In genomic region chr5:171168177-171168576, GRCh38 we compare ENCODE assay signal across 24 cellular contexts.
"Had no signal": no experiment of that assay in that cellular context is flagged by ENCODE, and none has a peak within 500 bp of the region (broad histone marks: within the 10 kb centered on the region; RNA-seq: fewer than 3 reads in every experiment).

No MANE protein-coding gene starts in this region.

- H3K79me2 ChIP-seq: hepatocyte had no signal

- DNase-seq: activated CD4-positive, alpha-beta memory T cell treated with anti-CD3 and anti-CD28 coated beads for 36 hours; activated CD4-positive, alpha-beta T cell treated with anti-CD3 and anti-CD28 coated beads for 48 hours; activated CD4-positive, CD25-positive, alpha-beta regulatory T cell; activated effector memory CD4-positive, alpha-beta T cell treated with Interleukin-2 at 50 U/mL for 16 hours; activated naive CD4-positive, alpha-beta T cell treated with anti-CD3 and anti-CD28 coated beads for 36 hours; activated naive CD8-positive, alpha-beta T cell treated with anti-CD3 and anti-CD28 coated beads, Interleukin-2, amount 10 ng/mL, durations not matched to agents 7 days and 5 days; activated T-cell treated with anti-CD3 and anti-CD28 coated beads, Interleukin-2, amount 50 U/mL, for 72 hours; amygdala; cerebellar nuclear complex; cortex of kidney; erythroblast; foreskin fibroblast; immature natural killer cell; lower lobe of right lung; naive B cell; sigmoid colon; stimulated activated CD4-positive, alpha-beta T cell treated with anti-CD3 and anti-CD28 coated beads, Interleukin-4, amount 100 ng/mL, for 1 hour; stimulated activated naive CD4-positive, alpha-beta T cell; testis; trophoblast cell had no signal

- H3K36me3 ChIP-seq: lower lobe of right lung, neural progenitor cell, sigmoid colon, vagina had no signal

- H2AFZ ChIP-seq: hepatocyte, neural progenitor cell had no signal

- H3K9me3 ChIP-seq: lower lobe of right lung, sigmoid colon, testis, vagina had no signal

- H3K9me3 Mint-ChIP-seq: activated CD4-positive, alpha-beta memory T cell treated with anti-CD3 and anti-CD28 coated beads for 36 hours; activated naive CD4-positive, alpha-beta T cell treated with anti-CD3 and anti-CD28 coated beads for 36 hours; activated naive CD8-positive, alpha-beta T cell treated with anti-CD3 and anti-CD28 coated beads, Interleukin-2, amount 10 ng/mL, durations not matched to agents 7 days and 5 days; activated T-cell treated with anti-CD3 and anti-CD28 coated beads, Interleukin-2, amount 50 U/mL, for 72 hours; immature natural killer cell; naive B cell; neural progenitor cell had no signal

- H3K9ac ChIP-seq: neural progenitor cell had no signal

- H3K4me3 Mint-ChIP-seq: activated CD4-positive, alpha-beta memory T cell treated with anti-CD3 and anti-CD28 coated beads for 36 hours; activated naive CD4-positive, alpha-beta T cell treated with anti-CD3 and anti-CD28 coated beads for 36 hours; activated naive CD8-positive, alpha-beta T cell treated with anti-CD3 and anti-CD28 coated beads, Interleukin-2, amount 10 ng/mL, durations not matched to agents 7 days and 5 days; activated T-cell treated with anti-CD3 and anti-CD28 coated beads, Interleukin-2, amount 50 U/mL, for 72 hours; immature natural killer cell; naive B cell; neural progenitor cell had no signal

- ATAC-seq: activated T-cell treated with anti-CD3 and anti-CD28 coated beads, Interleukin-2, amount 50 U/mL, for 72 hours; left lobe of liver; lower lobe of right lung had no signal

- H3K4me1 Mint-ChIP-seq: activated naive CD8-positive, alpha-beta T cell treated with anti-CD3 and anti-CD28 coated beads, Interleukin-2, amount 10 ng/mL, durations not matched to agents 7 days and 5 days; immature natural killer cell; naive B cell had no signal

- H3K4me2 ChIP-seq: hepatocyte, neural progenitor cell had no signal

- H3K27ac ChIP-seq: hepatocyte, lower lobe of right lung, neural progenitor cell, sigmoid colon, testis, vagina had no signal

- H3K27me3 ChIP-seq: hepatocyte, neural progenitor cell, sigmoid colon, testis, vagina had no signal

- H3K36me3 Mint-ChIP-seq: activated CD4-positive, alpha-beta memory T cell treated with anti-CD3 and anti-CD28 coated beads for 36 hours; activated naive CD8-positive, alpha-beta T cell treated with anti-CD3 and anti-CD28 coated beads, Interleukin-2, amount 10 ng/mL, durations not matched to agents 7 days and 5 days; immature natural killer cell; naive B cell; neural progenitor cell had no signal

- H3K4me1 ChIP-seq: lower lobe of right lung, sigmoid colon, testis, vagina had no signal

- H3K4me3 ChIP-seq: hepatocyte, lower lobe of right lung, neural progenitor cell, sigmoid colon, testis, vagina had no signal

- H3K27ac Mint-ChIP-seq: activated CD4-positive, alpha-beta memory T cell treated with anti-CD3 and anti-CD28 coated beads for 36 hours; activated naive CD4-positive, alpha-beta T cell treated with anti-CD3 and anti-CD28 coated beads for 36 hours; activated naive CD8-positive, alpha-beta T cell treated with anti-CD3 and anti-CD28 coated beads, Interleukin-2, amount 10 ng/mL, durations not matched to agents 7 days and 5 days; activated T-cell treated with anti-CD3 and anti-CD28 coated beads, Interleukin-2, amount 50 U/mL, for 72 hours; immature natural killer cell; naive B cell; neural progenitor cell had no signal

- H3K27me3 Mint-ChIP-seq: activated CD4-positive, alpha-beta memory T cell treated with anti-CD3 and anti-CD28 coated beads for 36 hours had no signal
